Comparison of ENCODE assay signal across 27 cellular contexts in genomic region chr7:11707606-11708193, GRCh38.
DNase-seq lines count a peak whose midpoint lies in the region; ATAC-seq, FAIRE-seq and TF ChIP-seq lines count a peak whose summit lies in the region.
"Had no signal": no experiment of that assay in that cellular context is flagged by ENCODE, and none has a peak within 500 bp of the region (broad histone marks: within the 10 kb centered on the region; RNA-seq: fewer than 3 reads in every experiment).

No MANE protein-coding gene starts in this region.

- H3K9me3 Mint-ChIP-seq in CD4-positive, alpha-beta T cell, result no peaks in the 10 kb centered on the region
- H3K9me3 Mint-ChIP-seq: activated CD8-positive, alpha-beta T cell treated with anti-CD3 and anti-CD28 coated beads for 36 hours; activated naive CD8-positive, alpha-beta T cell treated with anti-CD3 and anti-CD28 coated beads for 36 hours; CD4-positive, CD25-positive, alpha-beta regulatory T cell; memory B cell; stimulated activated naive CD8-positive, alpha-beta T cell treated with anti-CD3 and anti-CD28 coated beads, Interleukin-15, Interleukin-2, amounts not matched to agents 100 ng/mL and 50 ng/mL, for 24 hours; T-helper 1 cell treated with Interleukin-12 subunit alpha and Interleukin-12 subunit beta and Interleukin-4 antibody, amounts not matched to agents 30 μg/mL and 1 μg/mL, for 36 hours had no signal

- no peak overlapping the region for H3K23ac ChIP-seq in mesenchymal stem cell (ENCODE audit: low read length in 2 of 2)

- H3K27me3 ChIP-seq in GM23248 (replicated peaks; ENCODE audit: insufficient read depth), result no peaks in the 10 kb centered on the region
- no peaks in the 10 kb centered on the region for H3K27me3 ChIP-seq in PC-3 (ENCODE audit: low read length)
- no peaks in the 10 kb centered on the region for H3K27me3 ChIP-seq in mesenchymal stem cell (ENCODE audit: control insufficient read depth in 1 of 2, insufficient read depth in 1 of 2, low read length in 2 of 2)
- no peaks in the 10 kb centered on the region for H3K27me3 ChIP-seq in CD4-positive, alpha-beta T cell (ENCODE audit: control insufficient read depth, insufficient read depth, low read length)
- H3K27me3 ChIP-seq: body of pancreas, neutrophil, vagina had no signal

- no peaks in the 10 kb centered on the region for H3K79me1 ChIP-seq in mesenchymal stem cell (replicated peaks; ENCODE audit: low read length, poor library complexity, severe bottlenecking)

- no peak for TF ChIP-seq POLR2A in lower leg skin (IDR thresholded peaks at IDR 0.05)

- H2BK5ac ChIP-seq in mesenchymal stem cell (ENCODE audit: low read depth, low read length, poor library complexity, severe bottlenecking), result no peak overlapping the region

- H3K79me2 ChIP-seq in GM23248 (ENCODE audit: insufficient read depth) (no peaks in the 10 kb centered on the region), PC-3 (ENCODE audit: low read length) (no peaks in the 10 kb centered on the region)

- H4K20me1 ChIP-seq in GM23248 (ENCODE audit: insufficient read depth) (no peaks in the 10 kb centered on the region), PC-3 (ENCODE audit: low read length) (no peaks in the 10 kb centered on the region)

- no peak overlapping the region for H3K18ac ChIP-seq in mesenchymal stem cell (ENCODE audit: low read depth in 1 of 2, low read length in 2 of 2)

- H2BK12ac ChIP-seq in mesenchymal stem cell (ENCODE audit: low read length in 2 of 2), result no peak overlapping the region

- no peaks in the 10 kb centered on the region for H3K9me3 ChIP-seq in GM23248 (ENCODE audit: low read depth)
- no peaks in the 10 kb centered on the region for H3K9me3 ChIP-seq in PC-3 (ENCODE audit: low read length)
- no peaks in the 10 kb centered on the region for H3K9me3 ChIP-seq in mesenchymal stem cell (ENCODE audit: control insufficient read depth, low read length)
- no peaks in the 10 kb centered on the region for H3K9me3 ChIP-seq in CD4-positive, alpha-beta T cell (ENCODE audit: control insufficient read depth, low read length)
- H3K9me3 ChIP-seq: body of pancreas, neutrophil, vagina had no signal

- H3K4me2 ChIP-seq in GM23248 (ENCODE audit: unreplicated experiment) (no peak overlapping the region), PC-3 (ENCODE audit: low read length) (peak overlapping the region; percentile 74), mesenchymal stem cell (ENCODE audit: low read length, poor library complexity, severe bottlenecking) (no peak overlapping the region)

- no peak overlapping the region for H4K8ac ChIP-seq in mesenchymal stem cell (ENCODE audit: low read length)

- H3K4ac ChIP-seq in mesenchymal stem cell (ENCODE audit: low read depth in 1 of 2, low read length in 2 of 2), result no peak overlapping the region

- DNase-seq in GM23248 (peak; percentile 6), PC-3 (no peak), dermis blood vessel endothelial cell (peak; percentile 26), mesenchymal stem cell (peak; percentile 6), lower leg skin (ENCODE audit: low spot score in 2 of 2) (no peak), GM19239 (ENCODE audit: insufficient read length, low spot score) (no peak), GM10266 (ENCODE audit: extremely low spot score) (no peak)
- DNase-seq in CD4-positive, alpha-beta T cell, result no peak
- DNase-seq: activated CD4-positive, CD25-positive, alpha-beta regulatory T cell treated with anti-CD3 and anti-CD28 coated beads, Interleukin-2, amount 50 U/mL, for 72 hours; activated CD8-positive, alpha-beta T cell treated with anti-CD3 and anti-CD28 coated beads for 36 hours; activated effector memory CD4-positive, alpha-beta T cell treated with Interleukin-2 at 50 U/mL for 16 hours; activated naive CD8-positive, alpha-beta T cell treated with anti-CD3 and anti-CD28 coated beads for 36 hours; activated T-cell treated with anti-CD3 and anti-CD28 coated beads for 4 hours; CD4-positive, CD25-positive, alpha-beta regulatory T cell; cerebellar nuclear complex; DMS 273 treated with DMSO at 0.1 percent for 48 hours; Kasumi-1; NCI-H187; NCI-H2171 treated with DMSO at 0.1 percent for 48 hours; NCI-H524 treated with DMSO at 0.1 percent for 48 hours; NK-92 treated with Interleukin-12 subunit alpha and Interleukin-12 subunit beta, amount 100 ng/mL, for 24 hours had no signal

- no peak overlapping the region for H3K27ac Mint-ChIP-seq in CD4-positive, alpha-beta T cell
- H3K27ac Mint-ChIP-seq: activated CD8-positive, alpha-beta T cell treated with anti-CD3 and anti-CD28 coated beads for 36 hours; activated naive CD8-positive, alpha-beta T cell treated with anti-CD3 and anti-CD28 coated beads for 36 hours; CD4-positive, CD25-positive, alpha-beta regulatory T cell; memory B cell; stimulated activated naive CD8-positive, alpha-beta T cell treated with anti-CD3 and anti-CD28 coated beads, Interleukin-15, Interleukin-2, amounts not matched to agents 100 ng/mL and 50 ng/mL, for 24 hours; T-helper 1 cell treated with Interleukin-12 subunit alpha and Interleukin-12 subunit beta and Interleukin-4 antibody, amounts not matched to agents 30 μg/mL and 1 μg/mL, for 36 hours had no signal

- H4K91ac ChIP-seq in mesenchymal stem cell (ENCODE audit: low read length), result no peak overlapping the region

- peak; percentile 8; the same call in 1 of the 2 replicates for ATAC-seq in PC-3
- ATAC-seq in CD4-positive, alpha-beta T cell (ENCODE audit: poor library complexity), result no peak
- ATAC-seq: activated CD8-positive, alpha-beta T cell treated with anti-CD3 and anti-CD28 coated beads for 36 hours had no signal

- H2AFZ ChIP-seq in GM23248, result no peak overlapping the region
- no peak overlapping the region for H2AFZ ChIP-seq in PC-3 (ENCODE audit: low read length)
- H2AFZ ChIP-seq in mesenchymal stem cell (ENCODE audit: low read depth, low read length), result no peak overlapping the region

- H3K4me3 Mint-ChIP-seq in CD4-positive, alpha-beta T cell, result no peak overlapping the region
- H3K4me3 Mint-ChIP-seq: activated CD8-positive, alpha-beta T cell treated with anti-CD3 and anti-CD28 coated beads for 36 hours; activated naive CD8-positive, alpha-beta T cell treated with anti-CD3 and anti-CD28 coated beads for 36 hours; CD4-positive, CD25-positive, alpha-beta regulatory T cell; memory B cell; stimulated activated naive CD8-positive, alpha-beta T cell treated with anti-CD3 and anti-CD28 coated beads, Interleukin-15, Interleukin-2, amounts not matched to agents 100 ng/mL and 50 ng/mL, for 24 hours; T-helper 1 cell treated with Interleukin-12 subunit alpha and Interleukin-12 subunit beta and Interleukin-4 antibody, amounts not matched to agents 30 μg/mL and 1 μg/mL, for 36 hours had no signal

- H3F3A ChIP-seq in GM23248 (ENCODE audit: insufficient read depth) (0 out of 2 replicates have a peak, but pooled peaks cover 5% of the 10 kb centered on the region), PC-3 (ENCODE audit: low read length, unreplicated experiment) (no peaks in the 10 kb centered on the region)

- 96 to 98% methylated on average over 2 of the region's 2 CpGs for WGBS in GM23248 (ENCODE audit: low coverage in 1 of 2, low lambda C conversion rate in 2 of 2, missing lambda C conversion rate in 2 of 2), 2 experiments
- no CpG with 5 or more reads among the region's 2 CpGs for WGBS in mesenchymal stem cell
- WGBS in lower leg skin, 2 donors, result 56 to 70% methylated on average over 2 of the region's 2 CpGs

- no peak overlapping the region for H2BK120ac ChIP-seq in mesenchymal stem cell (ENCODE audit: low read depth, low read length)

- H3K4me1 Mint-ChIP-seq in CD4-positive, alpha-beta T cell (ENCODE audit: low read depth), result no peaks in the 10 kb centered on the region
- H3K4me1 Mint-ChIP-seq: activated naive CD8-positive, alpha-beta T cell treated with anti-CD3 and anti-CD28 coated beads for 36 hours; CD4-positive, CD25-positive, alpha-beta regulatory T cell; memory B cell had no signal

- H3K4me1 ChIP-seq in GM23248 (ENCODE audit: insufficient read depth) (peaks cover 25% of the 10 kb centered on the region), PC-3 (ENCODE audit: insufficient read depth, low read length) (peaks cover 29% of the 10 kb centered on the region), mesenchymal stem cell (ENCODE audit: control insufficient read depth, insufficient read depth, low read depth, low read length) (no peaks in the 10 kb centered on the region)
- H3K4me1 ChIP-seq: vagina had no signal

- H3K14ac ChIP-seq in mesenchymal stem cell (ENCODE audit: low read length in 2 of 2), result no peak overlapping the region

- no TSS peak for BruUV-seq in PC-3 (replicated peaks; lab: Mats Ljungman, UMichigan)

- no peaks in the 10 kb centered on the region for H3K36me3 Mint-ChIP-seq in CD4-positive, alpha-beta T cell (ENCODE audit: low read depth)
- H3K36me3 Mint-ChIP-seq: activated naive CD8-positive, alpha-beta T cell treated with anti-CD3 and anti-CD28 coated beads for 36 hours; CD4-positive, CD25-positive, alpha-beta regulatory T cell; memory B cell had no signal

- no peak overlapping the region for H2AK5ac ChIP-seq in mesenchymal stem cell (ENCODE audit: low read length, severe bottlenecking)

- H3K27ac ChIP-seq in GM23248 (no peak overlapping the region), PC-3 (ENCODE audit: low read length) (no peak overlapping the region), mesenchymal stem cell (ENCODE audit: low read length, poor library complexity, severe bottlenecking) (peak overlapping the region; percentile 61)
- no peak overlapping the region for H3K27ac ChIP-seq in CD4-positive, alpha-beta T cell (ENCODE audit: low read depth, low read length)
- H3K27ac ChIP-seq: neutrophil, vagina had no signal

- H3K9me2 ChIP-seq in GM23248 (ENCODE audit: insufficient read depth) (no peaks in the 10 kb centered on the region), PC-3 (replicated peaks; ENCODE audit: low read length) (no peaks in the 10 kb centered on the region)

- FAIRE-seq in GM19239 (lab: Jason Lieb, UNC), result no peak

- POLR2A ChIA-PET in PC-3 (lab: Charles Lee; ENCODE audit: unreplicated experiment), result no interaction called here
- POLR2A ChIA-PET in CD4-positive, alpha-beta T cell (lab: Charles Lee), result no interaction called here

- intact Hi-C loops in PC-3 (cut with micrococcal nuclease) (loop anchor here (10.0 kb wide), 1 partner anchor 223 kb away; no protein-coding TSS in a partner anchor), lower leg skin (cut with DNase I; ENCODE audit: low total_unique reads) (no loop called here)
- intact Hi-C loops in CD4-positive, alpha-beta T cell (cut with DNase I, micrococcal nuclease), result no loop called here

- H3K27me3 Mint-ChIP-seq in CD4-positive, alpha-beta T cell, result no peaks in the 10 kb centered on the region
- H3K27me3 Mint-ChIP-seq: activated CD8-positive, alpha-beta T cell treated with anti-CD3 and anti-CD28 coated beads for 36 hours; activated naive CD8-positive, alpha-beta T cell treated with anti-CD3 and anti-CD28 coated beads for 36 hours; CD4-positive, CD25-positive, alpha-beta regulatory T cell; memory B cell; stimulated activated naive CD8-positive, alpha-beta T cell treated with anti-CD3 and anti-CD28 coated beads, Interleukin-15, Interleukin-2, amounts not matched to agents 100 ng/mL and 50 ng/mL, for 24 hours had no signal

- H3K36me3 ChIP-seq in GM23248 (ENCODE audit: low read depth), result no peaks in the 10 kb centered on the region
- H3K36me3 ChIP-seq in PC-3 (ENCODE audit: low read depth, low read length), result no peaks in the 10 kb centered on the region
- no peaks in the 10 kb centered on the region for H3K36me3 ChIP-seq in mesenchymal stem cell (ENCODE audit: control insufficient read depth in 1 of 2, insufficient read depth in 2 of 2, low read depth in 1 of 2, low read length in 2 of 2)
- H3K36me3 ChIP-seq: neutrophil, vagina had no signal

- no peak overlapping the region for H3K4me3 ChIP-seq in GM23248
- peak overlapping the region; percentile 29; the same call in 1 of the 2 replicates for H3K4me3 ChIP-seq in PC-3 (ENCODE audit: low read length)
- no peak overlapping the region for H3K4me3 ChIP-seq in mesenchymal stem cell (ENCODE audit: insufficient read depth in 1 of 2, low read depth in 1 of 2, low read length in 2 of 2)
- no peak overlapping the region for H3K4me3 ChIP-seq in lower leg skin (ENCODE audit: low read depth, poor library complexity, severe bottlenecking)
- H3K4me3 ChIP-seq: body of pancreas, vagina had no signal

- TF ChIP-seq CTCF in PC-3 (conservative IDR thresholded peaks at IDR 0.05; ENCODE audit: low read depth, low read length), result no peak
- no peak for TF ChIP-seq CTCF in lower leg skin (IDR thresholded peaks at IDR 0.05)
- TF ChIP-seq CTCF in CD4-positive, alpha-beta T cell (IDR thresholded peaks at IDR 0.05), result no peak
- no peak for TF ChIP-seq CTCF in GM10266 (IDR thresholded peaks at IDR 0.05; ENCODE audit: control insufficient read depth, insufficient read depth, low read depth, missing control alignments)

- CTCF ChIA-PET in PC-3 (lab: Charles Lee), result no interaction called here
- CTCF ChIA-PET in CD4-positive, alpha-beta T cell (lab: Charles Lee), result no interaction called here

- in situ Hi-C loops in GM23248 (cut with MboI), result no loop called here

- no peak overlapping the region for H3K9ac ChIP-seq in GM23248
- H3K9ac ChIP-seq in PC-3 (ENCODE audit: low read length), result no peak overlapping the region
- no peak overlapping the region for H3K9ac ChIP-seq in mesenchymal stem cell (ENCODE audit: low read length)

- no peak overlapping the region for H2BK15ac ChIP-seq in mesenchymal stem cell (ENCODE audit: low read depth, poor library complexity, severe bottlenecking)

Comparison
In these comparisons a context has a peak if more than half of its experiments do, and no peak if none do; other contexts are left out.
1. DNase-seq: peak in GM23248 (single experiment), dermis blood vessel endothelial cell (single experiment) and mesenchymal stem cell (single experiment); none in PC-3 (single experiment), lower leg skin (0 of 2), CD4-positive, alpha-beta T cell (0 of 10), GM19239 (single experiment) and GM10266 (single experiment).